Comparison of ENCODE assay signal across 8 cellular contexts in genomic region chr1:173823776-173824314, GRCh38. TPM values are rescaled to one million over a fixed set of nuclear protein-coding genes. Genes with fewer than 3 reads are reported as not detected.
DNase-seq lines count a peak whose midpoint lies in the region; ATAC-seq and TF ChIP-seq lines count a peak whose summit lies in the region.

No MANE protein-coding gene starts in this region.

- ATAC-seq in GM21717 (IDR thresholded peaks at IDR 0.05; ENCODE audit: unreplicated experiment) = peak; percentile 52

- no peak for TF ChIP-seq CTCF in GM12865 (IDR thresholded peaks at IDR 0.05; ENCODE audit: insufficient read depth, low read depth, low read length, missing control alignments)

- H3K9me3 ChIP-seq in Karpas-422 (ENCODE audit: low read length) = no peaks in the 10 kb centered on the region
- H3K9me3 ChIP-seq in duodenal mucosa (ENCODE audit: control insufficient read depth in 1 of 2, low read length in 2 of 2) = no peaks in the 10 kb centered on the region
- H3K9me3 ChIP-seq in neuron (ENCODE audit: low read length) = no peaks in the 10 kb centered on the region

- peak overlapping the region; percentile 79 for H3K4me3 ChIP-seq in GM12865 (ENCODE audit: low read depth, low read length)
- H3K4me3 ChIP-seq in Karpas-422 (ENCODE audit: low read length) = peak overlapping the region; percentile 76
- H3K4me3 ChIP-seq in duodenal mucosa (ENCODE audit: low read depth in 1 of 2, low read length in 2 of 2) = peak overlapping the region; percentile 85 to 92
- peak overlapping the region; percentile 85 for H3K4me3 ChIP-seq in neuron (ENCODE audit: low read length)

- peaks cover 69% of the 10 kb centered on the region for H3K79me2 ChIP-seq in Karpas-422 (ENCODE audit: low read length)

- H3K27ac ChIP-seq in Karpas-422 (ENCODE audit: low read length) = peak overlapping the region; percentile 81
- peak overlapping the region; percentile 33 for H3K27ac ChIP-seq in duodenal mucosa (ENCODE audit: low read depth, low read length)

- H3K36me3 ChIP-seq in Karpas-422 (ENCODE audit: insufficient read depth, low read length) (peaks cover 28% of the 10 kb centered on the region), duodenal mucosa (ENCODE audit: control insufficient read depth in 1 of 2, insufficient read depth in 2 of 2, low read length in 2 of 2) (peaks cover 0 to 1% of the 10 kb centered on the region in 2 donors), neuron (ENCODE audit: insufficient read depth, low read length) (peaks cover 11% of the 10 kb centered on the region)

- H3K4me1 ChIP-seq in Karpas-422 (ENCODE audit: low read length) (peaks cover 16% of the 10 kb centered on the region), duodenal mucosa (ENCODE audit: control insufficient read depth in 1 of 2, insufficient read depth in 2 of 2, low read length in 2 of 2) (peaks cover 9 to 12% of the 10 kb centered on the region in 2 donors), neuron (ENCODE audit: insufficient read depth, low read length) (peaks cover 13% of the 10 kb centered on the region)

- peak overlapping the region; percentile 69; the same call in 1 of the 2 replicates for H2AFZ ChIP-seq in Karpas-422 (ENCODE audit: low read length)
- peak overlapping the region; percentile 72 for H2AFZ ChIP-seq in neuron (ENCODE audit: low read depth, low read length)

- H3K27me3 ChIP-seq in Karpas-422 (ENCODE audit: low read length) (no peaks in the 10 kb centered on the region), duodenal mucosa (ENCODE audit: control insufficient read depth in 1 of 2, insufficient read depth in 2 of 2, low read length in 2 of 2) (no peaks in the 10 kb centered on the region), neuron (ENCODE audit: insufficient read depth, low read length) (no peaks in the 10 kb centered on the region)

- H3K9me2 ChIP-seq in Karpas-422 (replicated peaks; ENCODE audit: insufficient read depth, low read length) = no peaks in the 10 kb centered on the region

- peak overlapping the region; percentile 86 for H3K4me2 ChIP-seq in Karpas-422 (ENCODE audit: low read depth, low read length, poor library complexity, severe bottlenecking)

- H3K9ac ChIP-seq in Karpas-422 (ENCODE audit: low read length) = peak overlapping the region; percentile 75
- H3K9ac ChIP-seq in duodenal mucosa (ENCODE audit: low read depth in 1 of 2, low read length in 2 of 2) = peak overlapping the region; percentile 71 to 87

- DNase-seq in GM12865 (ENCODE audit: low read depth) = no peak
- DNase-seq in Karpas-422 = no peak
- no peak for DNase-seq in NCI-H345 (lab: John Stamatoyannopoulos, UW)
- DNase-seq in activated effector memory CD4-positive, alpha-beta T cell treated with anti-CD3 and anti-CD28 coated beads, Interleukin-2, amount 50 U/mL, for 16 hours = no peak
- no peak for DNase-seq in NCI-H2196 (lab: John Stamatoyannopoulos, UW; ENCODE audit: unreplicated experiment)

- no peaks in the 10 kb centered on the region; the same call in 1 of the 2 replicates for H4K20me1 ChIP-seq in Karpas-422 (ENCODE audit: insufficient read depth, low read depth, low read length)

RNA-seq across cellular contexts. Expression of gene DARS2, which starts 0.6 kb away (rescaled TPM):
- total RNA-seq in Karpas-422 (2014; rRNA removed; shearing (Covaris generic); ENCODE audit: low replicate concordance) = 23.4 and 39.3 TPM in 2 replicates

RNA-seq across cellular contexts. Expression of gene CENPL, which starts 0.8 kb away (rescaled TPM):
- total RNA-seq in Karpas-422 (2014; rRNA removed; shearing (Covaris generic); ENCODE audit: low replicate concordance) = 15.5 and 29.3 TPM in 2 replicates

RNA-seq across cellular contexts. Expression of gene GAS5, which starts 43.9 kb away (rescaled TPM):
- total RNA-seq in Karpas-422 (2014; rRNA removed; shearing (Covaris generic); ENCODE audit: low replicate concordance) = 636 and 838 TPM in 2 replicates

RNA-seq across cellular contexts. Expression of gene ZBTB37, which starts 44.3 kb away (rescaled TPM):
- 9.7 and 15.8 TPM in 2 replicates for total RNA-seq in Karpas-422 (2014; rRNA removed; shearing (Covaris generic); ENCODE audit: low replicate concordance)
